Comparison of ENCODE assay signal across 2 cellular contexts in the genomic region with DNA sequence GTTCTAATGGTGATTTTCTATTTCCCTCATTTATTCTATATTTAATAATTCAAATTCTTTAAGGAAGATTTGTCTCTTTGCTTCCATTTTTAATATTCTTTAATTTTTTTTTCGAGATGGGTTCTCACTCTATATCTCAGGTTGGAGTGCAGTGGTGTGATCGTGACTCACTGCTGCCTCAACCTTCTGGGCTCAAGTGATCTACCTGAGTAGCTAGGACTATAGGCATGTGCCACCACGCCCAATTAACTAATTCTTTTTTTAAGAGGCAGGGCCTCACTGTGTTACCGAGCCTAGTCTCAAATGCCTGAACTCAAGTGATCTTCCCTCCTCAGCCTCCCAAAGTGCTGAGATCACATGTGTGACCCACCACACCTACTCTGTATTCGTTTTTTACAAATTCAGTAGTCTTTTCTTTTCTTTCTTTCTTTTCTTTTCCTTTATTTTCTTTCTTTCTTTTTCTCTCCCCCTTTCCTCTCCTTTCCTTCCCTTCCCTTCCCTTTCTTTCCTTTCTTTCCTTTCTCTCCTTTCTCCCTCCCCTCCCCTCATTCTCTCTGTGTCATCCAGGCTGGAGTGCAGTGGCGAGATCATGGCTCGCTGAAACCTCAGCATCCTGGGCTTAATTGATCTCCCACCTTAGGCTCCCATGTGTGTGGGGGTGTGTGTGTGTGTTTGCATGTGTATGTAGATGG.
TF ChIP-seq lines count a peak whose summit lies in the region.

No MANE protein-coding gene starts in this region.

TF ChIP-seq in IMR-90, 13 proteins besides CTCF, POLR2A, EP300 and RAD21:
- no peak for TF ChIP-seq ELK1 (IDR thresholded peaks at IDR 0.05; ENCODE audit: borderline replicate concordance, low read depth, low read length)
- TF ChIP-seq MXI1 (IDR thresholded peaks at IDR 0.05; ENCODE audit: borderline replicate concordance, low read depth, low read length) = no peak
- TF ChIP-seq CEBPB (IDR thresholded peaks at IDR 0.05; ENCODE audit: low read depth, low read length) = no peak
- TF ChIP-seq BHLHE40 (IDR thresholded peaks at IDR 0.05; ENCODE audit: low read depth, low read length) = no peak
- TF ChIP-seq NFE2L2 (IDR thresholded peaks at IDR 0.05; ENCODE audit: low read depth, low read length) = no peak
- TF ChIP-seq MAZ (IDR thresholded peaks at IDR 0.05; ENCODE audit: borderline replicate concordance, low read depth, low read length) = no peak

TF ChIP-seq in K562, 482 proteins besides CTCF, POLR2A, EP300 and RAD21 (continued from another document):
- TF ChIP-seq, protein P1, sequence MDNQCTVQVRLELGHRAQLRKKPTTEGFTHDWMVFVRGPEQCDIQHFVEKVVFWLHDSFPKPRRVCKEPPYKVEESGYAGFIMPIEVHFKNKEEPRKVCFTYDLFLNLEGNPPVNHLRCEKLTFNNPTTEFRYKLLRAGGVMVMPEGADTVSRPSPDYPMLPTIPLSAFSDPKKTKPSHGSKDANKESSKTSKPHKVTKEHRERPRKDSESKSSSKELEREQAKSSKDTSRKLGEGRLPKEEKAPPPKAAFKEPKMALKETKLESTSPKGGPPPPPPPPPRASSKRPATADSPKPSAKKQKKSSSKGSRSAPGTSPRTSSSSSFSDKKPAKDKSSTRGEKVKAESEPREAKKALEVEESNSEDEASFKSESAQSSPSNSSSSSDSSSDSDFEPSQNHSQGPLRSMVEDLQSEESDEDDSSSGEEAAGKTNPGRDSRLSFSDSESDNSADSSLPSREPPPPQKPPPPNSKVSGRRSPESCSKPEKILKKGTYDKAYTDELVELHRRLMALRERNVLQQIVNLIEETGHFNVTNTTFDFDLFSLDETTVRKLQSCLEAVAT (IDR thresholded peaks at IDR 0.05) = 0 out of 4 replicates have a peak, but pooled peaks of 1 of the 2 experiments have one; percentile 19
- TF ChIP-seq ATF1 (CRISPR knock-in tag; IDR thresholded peaks at IDR 0.05) (no peak), ATF1 (tag; IDR thresholded peaks at IDR 0.05) (no peak), CTCFL (IDR thresholded peaks at IDR 0.05; ENCODE audit: borderline replicate concordance, insufficient read depth, low read depth, low read length, poor library complexity, severe bottlenecking) (no peak), PTBP1 (IDR thresholded peaks at IDR 0.05; ENCODE audit: low read depth, low read length) (no peak), OTX1 (CRISPR knock-in tag; IDR thresholded peaks at IDR 0.05) (0 out of 2 replicates have a peak, but pooled peaks have one; percentile 39), POLR2B (IDR thresholded peaks at IDR 0.05; ENCODE audit: low read depth, partially characterized antibody) (no peak), E2F1 (CRISPR knock-in tag; IDR thresholded peaks at IDR 0.05) (no peak), STAT5A (IDR thresholded peaks at IDR 0.05; ENCODE audit: borderline replicate concordance, low read length) (no peak)
